In the genomic region with DNA sequence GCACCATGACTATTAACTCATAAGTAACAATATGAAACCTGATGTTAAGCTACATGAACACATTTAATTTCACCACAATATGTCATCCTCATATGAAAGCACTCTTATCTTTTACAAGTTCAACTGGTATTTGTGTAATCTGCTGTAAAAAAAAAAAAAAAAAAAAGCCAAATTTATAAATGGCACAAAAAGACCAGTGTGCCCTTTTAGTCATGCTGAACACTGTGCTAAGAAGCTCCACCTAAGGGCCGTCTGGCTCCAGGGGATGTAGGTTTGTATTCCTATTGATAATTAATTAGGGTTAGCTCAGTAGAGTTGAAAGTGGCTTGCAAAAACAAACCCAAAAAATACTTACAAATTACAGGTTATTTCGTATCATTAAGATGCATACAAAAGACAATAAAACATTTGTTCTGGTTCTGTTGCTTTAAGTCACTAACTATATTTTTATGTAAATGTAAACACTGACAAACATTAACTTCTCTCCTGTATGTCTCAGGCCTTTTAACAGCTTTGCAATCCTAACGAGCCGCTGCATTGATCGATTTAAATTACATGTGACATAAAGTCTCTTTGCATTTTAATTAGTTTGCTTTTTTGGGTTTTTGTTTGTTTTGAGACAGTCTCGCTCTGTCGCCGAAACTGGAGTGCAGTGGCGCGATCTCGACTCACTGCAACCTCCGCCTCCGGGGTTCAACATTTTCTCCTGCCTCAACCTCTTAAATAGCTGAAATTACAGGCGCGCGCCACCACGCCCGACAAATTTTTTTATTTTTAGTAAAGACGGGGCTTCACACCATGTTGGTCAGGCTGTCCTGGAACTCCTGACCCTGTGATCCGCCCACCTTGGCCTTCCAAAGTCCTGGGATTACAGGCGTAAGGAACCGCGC, we compare ENCODE assay signal across 8 cellular contexts.
DNase-seq lines count a peak whose midpoint lies in the region; ATAC-seq and TF ChIP-seq lines count a peak whose summit lies in the region.

No MANE protein-coding gene starts in this region.

- H3K4me1 ChIP-seq in Caco-2 (peaks cover 4% of the 10 kb centered on the region; the same call in 1 of the 2 replicates), muscle layer of colon (ENCODE audit: insufficient read depth, low read length) (peaks cover 17% of the 10 kb centered on the region)

- H3K27ac ChIP-seq in muscle layer of colon (ENCODE audit: low read depth, low read length), result peak overlapping the region; percentile 85

- no TSS peak for BruUV-seq in Caco-2 (replicated peaks; lab: Mats Ljungman, UMichigan)

- peak overlapping the region; percentile 63 for H3K4me3 ChIP-seq in Caco-2 (ENCODE audit: low read depth, low read length)
- peak overlapping the region; percentile 52 to 84 for H3K4me3 ChIP-seq in muscle layer of colon (ENCODE audit: low read depth in 1 of 2, low read length in 2 of 2)

- H3K27me3 Mint-ChIP-seq in Caco-2 (ENCODE audit: insufficient read depth, unreplicated experiment), result peaks cover 3% of the 10 kb centered on the region
- no peaks in the 10 kb centered on the region for H3K27me3 Mint-ChIP-seq in dendritic cell treated with granulocyte-macrophage colony-stimulating factor and Interleukin-4, amounts not matched to agents 40 ng/mL and 50 ng/mL, for 4 days

- POLR2A ChIA-PET in Caco-2 (lab: Charles Lee), result interaction anchor here (0.5 to 7.6 kb wide), 25 partner anchors 8 to 1695 kb away, joined by 3 to 142 read pairs (median 9); a partner anchor contains a TSS

- H3K27me3 ChIP-seq in Caco-2 (replicated peaks; ENCODE audit: control insufficient read depth, insufficient read depth, low read length) (no peaks in the 10 kb centered on the region), muscle layer of colon (ENCODE audit: control insufficient read depth in 1 of 2, insufficient read depth in 2 of 2, low read length in 2 of 2) (no peaks in the 10 kb centered on the region)

- CTCF ChIA-PET in Caco-2 (lab: Charles Lee), result no interaction called here

- ATAC-seq in SK-N-SH treated with all-trans-retinoic acid at 6 μM for 48 hours (peak; percentile 3), GM21360 (IDR thresholded peaks at IDR 0.05; ENCODE audit: unreplicated experiment) (no peak), GM18907 (IDR thresholded peaks at IDR 0.05; ENCODE audit: unreplicated experiment) (no peak)

- H3K9ac ChIP-seq in muscle layer of colon (ENCODE audit: low read length), result peak overlapping the region; percentile 82

- H3K9me3 Mint-ChIP-seq in Caco-2 (ENCODE audit: unreplicated experiment), result no peaks in the 10 kb centered on the region
- H3K9me3 Mint-ChIP-seq in dendritic cell treated with granulocyte-macrophage colony-stimulating factor and Interleukin-4, amounts not matched to agents 40 ng/mL and 50 ng/mL, for 4 days, result no peaks in the 10 kb centered on the region

- H3K36me3 Mint-ChIP-seq in Caco-2 (ENCODE audit: insufficient read depth, unreplicated experiment), result peaks cover 81% of the 10 kb centered on the region
- H3K36me3 Mint-ChIP-seq in dendritic cell treated with granulocyte-macrophage colony-stimulating factor and Interleukin-4, amounts not matched to agents 40 ng/mL and 50 ng/mL, for 4 days (ENCODE audit: low read depth), result peaks cover 20% of the 10 kb centered on the region

- peak overlapping the region; percentile 87 for H3K4me3 Mint-ChIP-seq in Caco-2 (ENCODE audit: unreplicated experiment)
- peak overlapping the region; percentile 84 for H3K4me3 Mint-ChIP-seq in dendritic cell treated with granulocyte-macrophage colony-stimulating factor and Interleukin-4, amounts not matched to agents 40 ng/mL and 50 ng/mL, for 4 days

- peak overlapping the region; percentile 99 for H3K27ac Mint-ChIP-seq in Caco-2 (ENCODE audit: unreplicated experiment)
- H3K27ac Mint-ChIP-seq in dendritic cell treated with granulocyte-macrophage colony-stimulating factor and Interleukin-4, amounts not matched to agents 40 ng/mL and 50 ng/mL, for 4 days, result peak overlapping the region; percentile 99

- intact Hi-C loops in Caco-2 (cut with micrococcal nuclease; ENCODE audit: unreplicated experiment), result loop anchor here (1.0 to 5.0 kb wide), 8 partner anchors 9 to 1694 kb away; a partner anchor contains a TSS
- intact Hi-C loops in dendritic cell treated with granulocyte-macrophage colony-stimulating factor and Interleukin-4, amounts not matched to agents 40 ng/mL and 50 ng/mL, for 4 days (cut with micrococcal nuclease), result loop anchor here (2.0 kb wide), 1 partner anchor 25 kb away; no protein-coding TSS in a partner anchor

- peak; percentile 52 to 60 for DNase-seq in Caco-2
- peak; percentile 35 for DNase-seq in HS-5 (ENCODE audit: low read depth)
- DNase-seq in iPS-NIHi11 (ENCODE audit: low spot score), result no peak

- peaks cover 23% of the 10 kb centered on the region for H3K4me1 Mint-ChIP-seq in Caco-2 (ENCODE audit: low read depth, unreplicated experiment)
- H3K4me1 Mint-ChIP-seq in dendritic cell treated with granulocyte-macrophage colony-stimulating factor and Interleukin-4, amounts not matched to agents 40 ng/mL and 50 ng/mL, for 4 days (ENCODE audit: low read depth), result peaks cover 21% of the 10 kb centered on the region

- H3K36me3 ChIP-seq in Caco-2 (ENCODE audit: control insufficient read depth, insufficient read depth, low read length) (no peaks in the 10 kb centered on the region), muscle layer of colon (ENCODE audit: insufficient read depth, low read length) (no peaks in the 10 kb centered on the region)

- no peaks in the 10 kb centered on the region for H3K9me3 ChIP-seq in Caco-2
- no peaks in the 10 kb centered on the region for H3K9me3 ChIP-seq in muscle layer of colon (ENCODE audit: low read length)

- no peak for TF ChIP-seq CTCF in Caco-2 (IDR thresholded peaks at IDR 0.05; ENCODE audit: insufficient read depth in 1 of 2, low read depth in 1 of 2, low read length in 1 of 2, severe bottlenecking in 1 of 2, unreplicated experiment in 1 of 2)

TF ChIP-seq in SK-N-SH treated with all-trans-retinoic acid at 6 μM for 48 hours, 23 proteins besides CTCF, POLR2A, EP300 and RAD21:
- TF ChIP-seq CSRNP3 (CRISPR knock-in tag; IDR thresholded peaks at IDR 0.05) (0 out of 2 replicates have a peak, but pooled peaks have one; percentile 18), ZFP3 (CRISPR knock-in tag; IDR thresholded peaks at IDR 0.05) (no peak), ESRRG (CRISPR knock-in tag; IDR thresholded peaks at IDR 0.05) (0 out of 2 replicates have a peak, but pooled peaks have one; percentile 42)
